24 cellular contexts compared by ENCODE assay signal in the genomic region with DNA sequence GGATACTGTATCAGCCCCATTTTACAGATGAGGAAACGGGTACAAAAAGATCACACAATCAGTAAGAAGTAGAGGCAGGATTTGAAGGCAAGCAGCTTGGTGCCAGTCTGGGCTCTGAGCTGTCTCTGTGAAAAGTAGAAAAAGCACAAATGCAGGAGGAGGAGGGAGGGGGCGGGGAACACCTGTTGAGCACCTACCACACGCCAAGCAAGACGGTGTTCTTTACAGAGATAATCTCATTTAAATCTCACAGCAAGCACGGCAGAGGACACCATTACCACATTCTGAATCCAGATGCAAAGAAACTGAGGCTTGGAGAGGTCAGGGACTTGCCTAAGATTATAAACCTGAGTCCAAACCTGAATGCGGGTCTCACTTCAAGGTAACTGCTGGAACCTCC. TPM values are rescaled to one million over a fixed set of nuclear protein-coding genes. Genes with fewer than 3 reads are reported as not detected.
DNase-seq lines count a peak whose midpoint lies in the region; ATAC-seq and TF ChIP-seq lines count a peak whose summit lies in the region.
"Had no signal": no experiment of that assay in that cellular context is flagged by ENCODE, and none has a peak within 500 bp of the region (broad histone marks: within the 10 kb centered on the region; RNA-seq: fewer than 3 reads in every experiment).

No MANE protein-coding gene starts in this region.

- no peaks in the 10 kb centered on the region for H3K27me3 ChIP-seq in gastrocnemius medialis
- peaks cover 7 to 78% (median 53%) of the 10 kb centered on the region in 3 experiments for H3K27me3 ChIP-seq in neuronal stem cell (ENCODE audit: control insufficient read depth in 3 of 3, insufficient read depth in 3 of 3, low read depth in 1 of 3, low read length in 3 of 3)

- no peak overlapping the region for H3K18ac ChIP-seq in neuronal stem cell (ENCODE audit: low read length)

- no peak overlapping the region for H3K27ac ChIP-seq in HEK293 (ENCODE audit: extremely low read depth, low read depth, low read length)
- H3K27ac ChIP-seq in gastrocnemius medialis, result peak overlapping the region; percentile 90 to 97 (median 94)
- H3K27ac ChIP-seq in neuronal stem cell (replicated peaks; ENCODE audit: low read length), result no peak overlapping the region
- H3K27ac ChIP-seq: A549; BLaER1 treated with 17β-estradiol and CSF1 and Interleukin-3, amounts not matched to agents 10 nM and 100 nM; GM23248 had no signal

- no peaks in the 10 kb centered on the region for H3K9me3 ChIP-seq in HEK293 (ENCODE audit: control insufficient read depth, insufficient read depth, low read depth, low read length)
- H3K9me3 ChIP-seq in gastrocnemius medialis, result no peaks in the 10 kb centered on the region
- H3K9me3 ChIP-seq in neuronal stem cell (replicated peaks in 1 of 2; ENCODE audit: control insufficient read depth in 2 of 2, insufficient read depth in 1 of 2, low read depth in 1 of 2, low read length in 2 of 2), result no peaks in the 10 kb centered on the region
- H3K9me3 ChIP-seq: A549; BE2C; BLaER1 treated with 17β-estradiol and CSF1 and Interleukin-3, amounts not matched to agents 10 nM and 100 nM had no signal

- DNase-seq in RPMI8226 (peak; percentile 35), gastrocnemius medialis (no peak), neuronal stem cell (ENCODE audit: low spot score) (no peak), GM13977 (ENCODE audit: low spot score) (no peak), HFFc6 (no peak)
- DNase-seq: 8988T; ACHN; AML-193; BE2C; CD4-positive, alpha-beta T cell; CD8-positive, alpha-beta memory T cell; DMS 273 treated with DMSO at 0.1 percent for 48 hours; DMS79; GF-D8; GM23248; H9 had no signal

- H3K36me3 ChIP-seq in HEK293 (ENCODE audit: control insufficient read depth in 2 of 2, insufficient read depth in 1 of 2, low read length in 2 of 2), result no peaks in the 10 kb centered on the region
- H3K36me3 ChIP-seq in gastrocnemius medialis, result no peaks in the 10 kb centered on the region
- H3K36me3 ChIP-seq in neuronal stem cell (replicated peaks in 1 of 2; ENCODE audit: control insufficient read depth in 2 of 2, insufficient read depth in 2 of 2, low read length in 2 of 2), result no peaks in the 10 kb centered on the region
- H3K36me3 ChIP-seq: BE2C; BLaER1 treated with 17β-estradiol and CSF1 and Interleukin-3, amounts not matched to agents 10 nM and 100 nM had no signal

- TF ChIP-seq CTCF in HEK293 (tag by site-specific recombination; IDR thresholded peaks at IDR 0.05) (no peak), gastrocnemius medialis (IDR thresholded peaks at IDR 0.05 in 4 of 5, conservative IDR thresholded peaks at IDR 0.05 in 1 of 5) (no peak), GM13977 (IDR thresholded peaks at IDR 0.05; ENCODE audit: extremely low read depth, insufficient read depth, missing control alignments) (no peak), HFFc6 (IDR thresholded peaks at IDR 0.05) (no peak)

- no peak overlapping the region for H2BK120ac ChIP-seq in neuronal stem cell (ENCODE audit: low read depth, low read length)

- H3K4me3 Mint-ChIP-seq in HFFc6, result no peak overlapping the region
- H3K4me3 Mint-ChIP-seq: CD14-positive monocyte; CD4-positive, alpha-beta T cell; CD8-positive, alpha-beta memory T cell; H9 had no signal

- in situ Hi-C loops in gastrocnemius medialis (cut with MboI; ENCODE audit: low sequenced_read_pairs in 4 of 4) (no loop called here), GM13977 (cut with MboI; ENCODE audit: low pct_unique_long_range_greater_than_20kb, low sequenced_read_pairs, unreplicated experiment) (no loop called here)

- POLR2A ChIA-PET in HEK293 (lab: Yijun Ruan, JAX), result no interaction called here

- H4K91ac ChIP-seq in neuronal stem cell (ENCODE audit: low read depth, low read length, poor library complexity), result no peak overlapping the region

- H2BK15ac ChIP-seq in neuronal stem cell (ENCODE audit: low read length), result no peak overlapping the region

- no peaks in the 10 kb centered on the region for H3K4me1 Mint-ChIP-seq in HFFc6 (ENCODE audit: low read depth)
- H3K4me1 Mint-ChIP-seq: CD14-positive monocyte; CD8-positive, alpha-beta memory T cell had no signal

- intact Hi-C loops in gastrocnemius medialis (cut with DNase I; ENCODE audit: low total_unique reads), result loop anchor here (2.0 to 10.0 kb wide), 2 partner anchors 28 to 284 kb away; no protein-coding TSS in a partner anchor

- H3K4ac ChIP-seq in neuronal stem cell (ENCODE audit: low read length), result no peak overlapping the region

- no peak for TF ChIP-seq POLR2A in gastrocnemius medialis (IDR thresholded peaks at IDR 0.05)

- no peak overlapping the region for H3K9ac ChIP-seq in neuronal stem cell (ENCODE audit: low read depth, low read length, poor library complexity)
- H3K9ac ChIP-seq: BLaER1 treated with 17β-estradiol and CSF1 and Interleukin-3, amounts not matched to agents 10 nM and 100 nM; GM23248 had no signal

- H3K23ac ChIP-seq in neuronal stem cell (ENCODE audit: low read depth, low read length, poor library complexity), result no peak overlapping the region

- H3K9me3 Mint-ChIP-seq in HFFc6, result peaks cover 41% of the 10 kb centered on the region
- H3K9me3 Mint-ChIP-seq: CD4-positive, alpha-beta T cell had no signal

- H2AFZ ChIP-seq in neuronal stem cell (ENCODE audit: low read length), result no peak overlapping the region
- H2AFZ ChIP-seq: GM23248 had no signal

- H2BK12ac ChIP-seq in neuronal stem cell (ENCODE audit: low read length), result no peak overlapping the region

- H3K4me1 ChIP-seq in HEK293 (ENCODE audit: control insufficient read depth, insufficient read depth, low read length) (no peaks in the 10 kb centered on the region; the same call in 1 of the 2 replicates), gastrocnemius medialis (peaks cover 53 to 62% of the 10 kb centered on the region in 2 donors), neuronal stem cell (ENCODE audit: control insufficient read depth in 2 of 2, insufficient read depth in 1 of 2, low read depth in 1 of 2, low read length in 2 of 2) (peaks cover 0 to 3% of the 10 kb centered on the region in 2 donors)
- H3K4me1 ChIP-seq: A549, BE2C had no signal

- CTCF ChIA-PET in HEK293 (lab: Yijun Ruan, JAX), result no interaction called here

- H3K4me3 ChIP-seq in HEK293 (ENCODE audit: low read depth, low read length) (no peak overlapping the region), gastrocnemius medialis (peak overlapping the region in 1 of 4 donors; percentile 73), neuronal stem cell (ENCODE audit: low read length in 2 of 2) (no peak overlapping the region)
- H3K4me3 ChIP-seq: A549; BLaER1 treated with 17β-estradiol and CSF1 and Interleukin-3, amounts not matched to agents 10 nM and 100 nM; GM23248 had no signal

- H3K79me1 ChIP-seq in neuronal stem cell (ENCODE audit: low read depth, low read length), result no peaks in the 10 kb centered on the region

- no peaks in the 10 kb centered on the region; the same call in 1 of the 2 replicates for H3K27me3 Mint-ChIP-seq in HFFc6 (ENCODE audit: insufficient read depth)

- H3K36me3 Mint-ChIP-seq in HFFc6 (ENCODE audit: low read depth), result no peaks in the 10 kb centered on the region; the same call in 1 of the 2 replicates
- H3K36me3 Mint-ChIP-seq: CD14-positive monocyte; CD8-positive, alpha-beta memory T cell had no signal

- no peak overlapping the region for H3K4me2 ChIP-seq in neuronal stem cell (ENCODE audit: insufficient read depth, low read length, poor library complexity, severe bottlenecking)
- H3K4me2 ChIP-seq: A549 had no signal

- no CpG with 5 or more reads among the region's 6 CpGs for WGBS in neuronal stem cell (ENCODE audit: extremely low coverage in 2 of 2, insufficient read length in 2 of 2, insufficient replicate concordance in 1 of 2), 2 donors

- H4K8ac ChIP-seq in neuronal stem cell (ENCODE audit: low read depth, low read length), result no peak overlapping the region

- no peak overlapping the region for H2BK5ac ChIP-seq in neuronal stem cell (ENCODE audit: low read length)

- H3K27ac Mint-ChIP-seq in HFFc6, result no peak overlapping the region
- H3K27ac Mint-ChIP-seq: CD14-positive monocyte; CD4-positive, alpha-beta T cell; CD8-positive, alpha-beta memory T cell; H9 had no signal

- H2AK5ac ChIP-seq in neuronal stem cell (ENCODE audit: low read depth, low read length), result no peak overlapping the region

- no peak for ATAC-seq in gastrocnemius medialis
- ATAC-seq: A549, HCT116 had no signal

- H3K14ac ChIP-seq in neuronal stem cell (ENCODE audit: low read length), result no peak overlapping the region

TF ChIP-seq in HEK293, 187 proteins besides CTCF, POLR2A, EP300 and RAD21 (continues in another document):
- TF ChIP-seq ZNF426 (tag by site-specific recombination; IDR thresholded peaks at IDR 0.05), result no peak
- no peak for TF ChIP-seq ZFP37 (tag by site-specific recombination; IDR thresholded peaks at IDR 0.05)
- TF ChIP-seq WT1 (tag by site-specific recombination; IDR thresholded peaks at IDR 0.05), result no peak
- TF ChIP-seq SCRT1 (tag by site-specific recombination; IDR thresholded peaks at IDR 0.05; ENCODE audit: borderline replicate concordance), result peak; percentile 79
- TF ChIP-seq ZNF670 (tag by site-specific recombination; IDR thresholded peaks at IDR 0.05; ENCODE audit: low read depth), result no peak
- no peak for TF ChIP-seq EGR2 (tag by site-specific recombination; IDR thresholded peaks at IDR 0.05; ENCODE audit: low read depth)
- no peak for TF ChIP-seq ZBTB21 (tag by site-specific recombination; IDR thresholded peaks at IDR 0.05)
- TF ChIP-seq, protein P1, sequence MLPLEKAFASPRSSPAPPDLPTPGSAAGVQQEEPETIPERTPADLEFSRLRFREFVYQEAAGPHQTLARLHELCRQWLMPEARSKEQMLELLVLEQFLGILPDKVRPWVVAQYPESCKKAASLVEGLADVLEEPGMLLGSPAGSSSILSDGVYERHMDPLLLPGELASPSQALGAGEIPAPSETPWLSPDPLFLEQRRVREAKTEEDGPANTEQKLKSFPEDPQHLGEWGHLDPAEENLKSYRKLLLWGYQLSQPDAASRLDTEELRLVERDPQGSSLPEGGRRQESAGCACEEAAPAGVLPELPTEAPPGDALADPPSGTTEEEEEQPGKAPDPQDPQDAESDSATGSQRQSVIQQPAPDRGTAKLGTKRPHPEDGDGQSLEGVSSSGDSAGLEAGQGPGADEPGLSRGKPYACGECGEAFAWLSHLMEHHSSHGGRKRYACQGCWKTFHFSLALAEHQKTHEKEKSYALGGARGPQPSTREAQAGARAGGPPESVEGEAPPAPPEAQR (tag by site-specific recombination; IDR thresholded peaks at IDR 0.05), result no peak

RNA-seq across cellular contexts. Expression of a gene that starts 3.3 kb away (rescaled TPM):
- 1 to 10 TPM; 2.1 to 6.8 (median 5.7) TPM for total RNA-seq in gastrocnemius medialis
- not detected for polyA plus RNA-seq in neuronal stem cell (2013, experiment 1 of 2)
- not detected for polyA plus RNA-seq in neuronal stem cell (2013, experiment 2 of 2)
- not detected for total RNA-seq in HFFc6 (2021; fragmentation: NEBNext Ultra II Directional; extraction: Animal tissue kit (Norgen Biotek cat#: 25700))
- total RNA-seq: CD4-positive, alpha-beta T cell; CD8-positive, alpha-beta memory T cell; Daoy; G401; GM23248; H4 had no signal
- polyA plus RNA-seq: A549; CD14-positive monocyte; CD8-positive, alpha-beta memory T cell; GM23248 had no signal

Comparison
In these comparisons a context has a peak if more than half of its experiments do, and no peak if none do; other contexts are left out.
1. H3K27ac ChIP-seq: peak in gastrocnemius medialis (4 of 4); none in HEK293 (single experiment) and neuronal stem cell (single experiment).